In genomic region chr5:119270121-119270565, GRCh38 we compare ENCODE assay signal across 2 cellular contexts.
TF ChIP-seq lines count a peak whose summit lies in the region.

No MANE protein-coding gene starts in this region.

TF ChIP-seq in SK-N-SH, 30 proteins besides CTCF, POLR2A, EP300 and RAD21 (continued from another document):
- TF ChIP-seq REST (IDR thresholded peaks at IDR 0.05; ENCODE audit: low read depth, low read length) (no peak), CHD2 (IDR thresholded peaks at IDR 0.05; ENCODE audit: low read length, partially characterized antibody) (no peak), POLR2AphosphoS5 (IDR thresholded peaks at IDR 0.05; ENCODE audit: low read depth, low read length) (no peak), YY1 (IDR thresholded peaks at IDR 0.05; ENCODE audit: low read depth) (no peak), NFIC (IDR thresholded peaks at IDR 0.05; ENCODE audit: borderline replicate concordance) (no peak)
- TF ChIP-seq, protein P1, sequence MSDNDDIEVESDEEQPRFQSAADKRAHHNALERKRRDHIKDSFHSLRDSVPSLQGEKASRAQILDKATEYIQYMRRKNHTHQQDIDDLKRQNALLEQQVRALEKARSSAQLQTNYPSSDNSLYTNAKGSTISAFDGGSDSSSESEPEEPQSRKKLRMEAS (IDR thresholded peaks at IDR 0.05; ENCODE audit: low read depth): no peak

TF ChIP-seq in SK-N-SH treated with all-trans-retinoic acid at 6 μM for 48 hours, 23 proteins besides CTCF, POLR2A, EP300 and RAD21 (continued from another document):
- no peak for TF ChIP-seq TSHZ2 (CRISPR knock-in tag; IDR thresholded peaks at IDR 0.05)
- TF ChIP-seq PPARA (CRISPR knock-in tag; IDR thresholded peaks at IDR 0.05; ENCODE audit: borderline replicate concordance): no peak
- TF ChIP-seq ARNTL (CRISPR knock-in tag; IDR thresholded peaks at IDR 0.05; ENCODE audit: borderline replicate concordance, low read depth): no peak
- TF ChIP-seq POU6F1 (CRISPR knock-in tag; IDR thresholded peaks at IDR 0.05; ENCODE audit: borderline replicate concordance, low read depth): no peak
- no peak for TF ChIP-seq CSDC2 (CRISPR knock-in tag; IDR thresholded peaks at IDR 0.05)
